ENCODE assay signal across 1 cellular context in the genomic region with DNA sequence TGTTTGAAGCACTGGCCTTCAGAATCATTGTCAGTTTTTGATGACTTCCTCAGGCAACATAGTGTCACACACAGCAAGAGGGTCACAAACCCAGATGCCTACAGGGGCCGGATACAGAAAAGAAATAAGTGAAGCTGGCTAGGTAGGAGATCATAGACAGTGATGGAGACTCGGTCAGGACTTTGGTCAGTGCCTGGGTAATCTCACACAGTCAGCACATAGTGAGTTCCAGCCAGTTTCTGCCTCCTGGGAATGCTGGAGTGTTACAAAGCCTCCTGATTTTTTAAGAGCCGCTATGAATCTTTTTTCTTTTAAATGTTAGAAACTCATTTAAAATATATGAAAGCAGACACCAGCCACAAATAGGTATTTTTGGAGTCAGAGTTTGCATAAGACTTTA.
A peak's percentile ranks its signal among the peaks of the same experiment; 100 is the strongest.
TF ChIP-seq lines count a peak whose summit lies in the region.

No MANE protein-coding gene starts in this region.

TF ChIP-seq in HepG2, 621 proteins besides CTCF, POLR2A, EP300 and RAD21 (continued from another document):
- TF ChIP-seq, protein P1, sequence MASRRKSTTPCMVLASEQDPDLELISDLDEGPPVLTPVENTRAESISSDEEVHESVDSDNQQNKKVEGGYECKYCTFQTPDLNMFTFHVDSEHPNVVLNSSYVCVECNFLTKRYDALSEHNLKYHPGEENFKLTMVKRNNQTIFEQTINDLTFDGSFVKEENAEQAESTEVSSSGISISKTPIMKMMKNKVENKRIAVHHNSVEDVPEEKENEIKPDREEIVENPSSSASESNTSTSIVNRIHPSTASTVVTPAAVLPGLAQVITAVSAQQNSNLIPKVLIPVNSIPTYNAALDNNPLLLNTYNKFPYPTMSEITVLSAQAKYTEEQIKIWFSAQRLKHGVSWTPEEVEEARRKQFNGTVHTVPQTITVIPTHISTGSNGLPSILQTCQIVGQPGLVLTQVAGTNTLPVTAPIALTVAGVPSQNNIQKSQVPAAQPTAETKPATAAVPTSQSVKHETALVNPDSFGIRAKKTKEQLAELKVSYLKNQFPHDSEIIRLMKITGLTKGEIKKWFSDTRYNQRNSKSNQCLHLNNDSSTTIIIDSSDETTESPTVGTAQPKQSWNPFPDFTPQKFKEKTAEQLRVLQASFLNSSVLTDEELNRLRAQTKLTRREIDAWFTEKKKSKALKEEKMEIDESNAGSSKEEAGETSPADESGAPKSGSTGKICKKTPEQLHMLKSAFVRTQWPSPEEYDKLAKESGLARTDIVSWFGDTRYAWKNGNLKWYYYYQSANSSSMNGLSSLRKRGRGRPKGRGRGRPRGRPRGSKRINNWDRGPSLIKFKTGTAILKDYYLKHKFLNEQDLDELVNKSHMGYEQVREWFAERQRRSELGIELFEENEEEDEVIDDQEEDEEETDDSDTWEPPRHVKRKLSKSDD (CRISPR knock-in tag; IDR thresholded peaks at IDR 0.05; ENCODE audit: low read depth) = no peak
- TF ChIP-seq KDM6A (CRISPR knock-in tag; IDR thresholded peaks at IDR 0.05; ENCODE audit: low read depth) (no peak), MAFK (conservative IDR thresholded peaks at IDR 0.05 in 1 of 2, IDR thresholded peaks at IDR 0.05 in 1 of 2; ENCODE audit: low read length in 2 of 2) (peak; percentile 14 to 32; a peak in 1 of 4 replicates), ZNF235 (CRISPR knock-in tag; IDR thresholded peaks at IDR 0.05; ENCODE audit: borderline replicate concordance) (no peak)
- TF ChIP-seq, protein P2, sequence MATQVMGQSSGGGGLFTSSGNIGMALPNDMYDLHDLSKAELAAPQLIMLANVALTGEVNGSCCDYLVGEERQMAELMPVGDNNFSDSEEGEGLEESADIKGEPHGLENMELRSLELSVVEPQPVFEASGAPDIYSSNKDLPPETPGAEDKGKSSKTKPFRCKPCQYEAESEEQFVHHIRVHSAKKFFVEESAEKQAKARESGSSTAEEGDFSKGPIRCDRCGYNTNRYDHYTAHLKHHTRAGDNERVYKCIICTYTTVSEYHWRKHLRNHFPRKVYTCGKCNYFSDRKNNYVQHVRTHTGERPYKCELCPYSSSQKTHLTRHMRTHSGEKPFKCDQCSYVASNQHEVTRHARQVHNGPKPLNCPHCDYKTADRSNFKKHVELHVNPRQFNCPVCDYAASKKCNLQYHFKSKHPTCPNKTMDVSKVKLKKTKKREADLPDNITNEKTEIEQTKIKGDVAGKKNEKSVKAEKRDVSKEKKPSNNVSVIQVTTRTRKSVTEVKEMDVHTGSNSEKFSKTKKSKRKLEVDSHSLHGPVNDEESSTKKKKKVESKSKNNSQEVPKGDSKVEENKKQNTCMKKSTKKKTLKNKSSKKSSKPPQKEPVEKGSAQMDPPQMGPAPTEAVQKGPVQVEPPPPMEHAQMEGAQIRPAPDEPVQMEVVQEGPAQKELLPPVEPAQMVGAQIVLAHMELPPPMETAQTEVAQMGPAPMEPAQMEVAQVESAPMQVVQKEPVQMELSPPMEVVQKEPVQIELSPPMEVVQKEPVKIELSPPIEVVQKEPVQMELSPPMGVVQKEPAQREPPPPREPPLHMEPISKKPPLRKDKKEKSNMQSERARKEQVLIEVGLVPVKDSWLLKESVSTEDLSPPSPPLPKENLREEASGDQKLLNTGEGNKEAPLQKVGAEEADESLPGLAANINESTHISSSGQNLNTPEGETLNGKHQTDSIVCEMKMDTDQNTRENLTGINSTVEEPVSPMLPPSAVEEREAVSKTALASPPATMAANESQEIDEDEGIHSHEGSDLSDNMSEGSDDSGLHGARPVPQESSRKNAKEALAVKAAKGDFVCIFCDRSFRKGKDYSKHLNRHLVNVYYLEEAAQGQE (IDR thresholded peaks at IDR 0.05; ENCODE audit: borderline replicate concordance in 1 of 2, low read depth in 1 of 2, low read length in 2 of 2) = peak in 1 of 2 experiments; percentile 42; a peak in 1 of 4 replicates
- TF ChIP-seq, protein P3, sequence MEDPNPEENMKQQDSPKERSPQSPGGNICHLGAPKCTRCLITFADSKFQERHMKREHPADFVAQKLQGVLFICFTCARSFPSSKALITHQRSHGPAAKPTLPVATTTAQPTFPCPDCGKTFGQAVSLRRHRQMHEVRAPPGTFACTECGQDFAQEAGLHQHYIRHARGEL (CRISPR knock-in tag; IDR thresholded peaks at IDR 0.05) = no peak
